Comparison of ENCODE assay signal across 9 cellular contexts in genomic region chr15:48999314-48999713, GRCh38. TPM values are rescaled to one million over a fixed set of nuclear protein-coding genes. Genes with fewer than 3 reads are reported as not detected.
"Had no signal": no experiment of that assay in that cellular context is flagged by ENCODE, and none has a peak within 500 bp of the region (broad histone marks: within the 10 kb centered on the region; RNA-seq: fewer than 3 reads in every experiment).

No MANE protein-coding gene starts in this region.

- DNase-seq: GDM1, GF-D8 had no signal

- FAIRE-seq: G401.6, GM12878, GM12891, GM12892, GM18507, GM19239 had no signal

- ATAC-seq: GM12878 had no signal

- H3K4me3 ChIP-seq: GM12878 had no signal

RNA-seq across cellular contexts. Expression of gene SHC4, which starts 35.6 kb away (rescaled TPM):
- total RNA-seq: G401 had no signal
